Comparison of ENCODE assay signal across 10 cellular contexts in genomic region chr17:39638317-39638716, GRCh38. TPM values are rescaled to one million over a fixed set of nuclear protein-coding genes. Genes with fewer than 3 reads are reported as not detected.
A peak's percentile ranks its signal among the peaks of the same experiment; 100 is the strongest.
DNase-seq lines count a peak whose midpoint lies in the region; ATAC-seq, FAIRE-seq and TF ChIP-seq lines count a peak whose summit lies in the region.
"Had no signal": no experiment of that assay in that cellular context is flagged by ENCODE, and none has a peak within 500 bp of the region (broad histone marks: within the 10 kb centered on the region; RNA-seq: fewer than 3 reads in every experiment).

No MANE protein-coding gene starts in this region.

- no peaks in the 10 kb centered on the region for H3K9me1 ChIP-seq in endothelial cell of umbilical vein (replicated peaks; ENCODE audit: control insufficient read depth, extremely low read depth, insufficient read depth, low read length)

- H3K27ac ChIP-seq in OCI-LY7 (ENCODE audit: low read depth, low read length, poor library complexity, severe bottlenecking) (peak overlapping the region; percentile 53), endothelial cell of umbilical vein (ENCODE audit: insufficient read depth, low read depth, low read length) (no peak overlapping the region), psoas muscle (peak overlapping the region; percentile 97), testis (no peak overlapping the region)

- DNase-seq in OCI-LY7 (ENCODE audit: low spot score) = no peak
- no peak for DNase-seq in endothelial cell of umbilical vein (ENCODE audit: low read depth, low spot score)
- DNase-seq in psoas muscle = no peak
- no peak for DNase-seq in testis
- no peak for DNase-seq in RKO (ENCODE audit: low spot score)
- DNase-seq in CD1c-positive myeloid dendritic cell (ENCODE audit: extremely low spot score) = no peak
- DNase-seq: activated effector memory CD4-positive, alpha-beta T cell treated with Interleukin-2 at 50 U/mL for 16 hours; NCI-H526 treated with DMSO at 0.1 percent for 48 hours had no signal

- H3K4me3 ChIP-seq in GM08714 (ENCODE audit: low read length) (peak overlapping the region; percentile 90; the same call in 1 of the 2 replicates), OCI-LY7 (ENCODE audit: low read depth, low read length, poor library complexity, severe bottlenecking) (peak overlapping the region; percentile 77), endothelial cell of umbilical vein (replicated peaks in 1 of 3; ENCODE audit: insufficient read depth in 1 of 3, low read depth in 1 of 3, low read length in 3 of 3) (peak overlapping the region in 1 of 3 experiments; percentile 91), psoas muscle (peak overlapping the region; percentile 96), testis (no peak overlapping the region)

- H3K9me2 ChIP-seq in OCI-LY7 (ENCODE audit: insufficient read depth, low read length) = no peaks in the 10 kb centered on the region

- H3K36me3 ChIP-seq in OCI-LY7 (ENCODE audit: insufficient read depth, low read length) (no peaks in the 10 kb centered on the region), endothelial cell of umbilical vein (ENCODE audit: control insufficient read depth in 2 of 2, extremely low read depth in 1 of 2, insufficient read depth in 2 of 2, low read length in 2 of 2) (no peaks in the 10 kb centered on the region), psoas muscle (ENCODE audit: insufficient read depth in 1 of 2, low read depth in 1 of 2) (no peaks in the 10 kb centered on the region), testis (ENCODE audit: low read depth, missing control alignments) (no peaks in the 10 kb centered on the region)

- ATAC-seq in psoas muscle (no peak), HG02885 (IDR thresholded peaks at IDR 0.05; ENCODE audit: poor library complexity, unreplicated experiment) (no peak)

- POLR2A ChIA-PET in OCI-LY7 (lab: Charles Lee) (interaction anchor here (0.8 to 1.3 kb wide), 3 partner anchors 10 to 92 kb away, joined by 3 to 6 read pairs (median 4); partner anchors contain the start of gene PGAP3), endothelial cell of umbilical vein (lab: Charles Lee) (no interaction called here)

- intact Hi-C loops in OCI-LY7 (cut with micrococcal nuclease; ENCODE audit: unreplicated experiment) (no loop called here), endothelial cell of umbilical vein (cut with micrococcal nuclease) (loop anchor here (5.0 kb wide), 1 partner anchor 114 kb away; no protein-coding TSS in a partner anchor), psoas muscle (cut with DNase I) (loop anchor here (2.0 to 5.0 kb wide), 2 partner anchors 20 to 34 kb away; no protein-coding TSS in a partner anchor), testis (cut with DNase I; ENCODE audit: low total_unique reads) (no loop called here)

- H2AFZ ChIP-seq in OCI-LY7 (ENCODE audit: low read length) (no peak overlapping the region), endothelial cell of umbilical vein (ENCODE audit: low read depth, low read length) (no peak overlapping the region)

- dilution Hi-C loops in endothelial cell of umbilical vein (cut with MboI; ENCODE audit: extremely low pct_ligation_motif_present, low sequenced_read_pairs) = loop anchor here (10.0 kb wide), 1 partner anchor 106 kb away; no protein-coding TSS in a partner anchor

- H3K4me2 ChIP-seq in OCI-LY7 (ENCODE audit: low read length) (peak overlapping the region; percentile 95), endothelial cell of umbilical vein (ENCODE audit: insufficient read depth, low read length) (peak overlapping the region; percentile 81)

- FAIRE-seq in endothelial cell of umbilical vein (lab: Jason Lieb, UNC) = no peak

- BruUV-seq in OCI-LY7 (replicated peaks; lab: Mats Ljungman, UMichigan) = no TSS peak
- BruUV-seq in endothelial cell of umbilical vein (replicated peaks; lab: Mats Ljungman, UMichigan) = no TSS peak

- 88 to 95% (median 89%) methylated on average over 7 of the region's 7 CpGs for WGBS in psoas muscle, 3 donors
- 44 to 51% methylated on average over 7 of the region's 7 CpGs for WGBS in testis, 2 donors

- CTCF ChIA-PET in OCI-LY7 (lab: Charles Lee; ENCODE audit: unreplicated experiment) (interaction anchor here (0.5 to 1.3 kb wide), 2 partner anchors 16 to 92 kb away, joined by 5 to 10 read pairs; no protein-coding TSS in a partner anchor), endothelial cell of umbilical vein (lab: Charles Lee) (interaction anchor here (1.0 to 2.0 kb wide), 9 partner anchors 10 to 34 kb away, joined by 3 to 19 read pairs (median 5); partner anchors contain the start of gene PNMT)

- peaks cover 8% of the 10 kb centered on the region; the same call in 1 of the 2 replicates for H4K20me1 ChIP-seq in OCI-LY7 (ENCODE audit: insufficient read depth, low read length)
- H4K20me1 ChIP-seq in endothelial cell of umbilical vein (replicated peaks; ENCODE audit: control insufficient read depth, extremely low read depth, insufficient read depth, low read length) = no peaks in the 10 kb centered on the region

- TF ChIP-seq CTCF in OCI-LY7 (conservative IDR thresholded peaks at IDR 0.05; ENCODE audit: low read length) (no peak), endothelial cell of umbilical vein (IDR thresholded peaks at IDR 0.05; ENCODE audit: extremely low read depth in 1 of 2, insufficient read depth in 1 of 2, low read depth in 1 of 2, low read length in 2 of 2) (no peak), psoas muscle (IDR thresholded peaks at IDR 0.05) (no peak), testis (IDR thresholded peaks at IDR 0.05) (no peak)

- H3K9me3 ChIP-seq in OCI-LY7 (ENCODE audit: low read length) (no peaks in the 10 kb centered on the region), endothelial cell of umbilical vein (replicated peaks; ENCODE audit: control insufficient read depth, insufficient read depth, low read length) (no peaks in the 10 kb centered on the region), psoas muscle (no peaks in the 10 kb centered on the region), testis (no peaks in the 10 kb centered on the region)

- H3K27me3 ChIP-seq in endothelial cell of umbilical vein (ENCODE audit: control insufficient read depth in 2 of 2, insufficient read depth in 2 of 2, low read length in 2 of 2) (no peaks in the 10 kb centered on the region), psoas muscle (ENCODE audit: insufficient read depth in 3 of 3, low read length in 2 of 3) (no peaks in the 10 kb centered on the region), testis (no peaks in the 10 kb centered on the region)

- peaks cover 20% of the 10 kb centered on the region for H3K79me2 ChIP-seq in OCI-LY7 (ENCODE audit: insufficient read depth, low read depth, low read length)
- peaks cover 19% of the 10 kb centered on the region for H3K79me2 ChIP-seq in endothelial cell of umbilical vein (ENCODE audit: control insufficient read depth, insufficient read depth, low read length)

- TF ChIP-seq POLR2A in endothelial cell of umbilical vein (IDR thresholded peaks at IDR 0.05; ENCODE audit: low read depth, low read length) (no peak), testis (IDR thresholded peaks at IDR 0.05) (no peak)

- no peak overlapping the region for H3K9ac ChIP-seq in endothelial cell of umbilical vein (replicated peaks; ENCODE audit: extremely low read depth, insufficient read depth, low read length)

- H3K4me1 ChIP-seq in OCI-LY7 (ENCODE audit: insufficient read depth, low read length, poor library complexity, severe bottlenecking) = peaks cover 31% of the 10 kb centered on the region
- peaks cover 19% of the 10 kb centered on the region for H3K4me1 ChIP-seq in endothelial cell of umbilical vein (ENCODE audit: control insufficient read depth, extremely low read depth, insufficient read depth, low read length)
- peaks cover 52% of the 10 kb centered on the region for H3K4me1 ChIP-seq in psoas muscle
- peaks cover 66% of the 10 kb centered on the region for H3K4me1 ChIP-seq in testis

RNA-seq across cellular contexts. Expression of gene STARD3, which starts 1.4 kb away (rescaled TPM):
- 33.7 and 36.5 TPM in 2 replicates for total RNA-seq in OCI-LY7 (2014; rRNA removed; shearing (Covaris generic))
- total RNA-seq in OCI-LY7 (2022) (54.2 and 62.1 TPM in 2 replicates), endothelial cell of umbilical vein (48.9 and 51.0 TPM in 2 replicates), psoas muscle (10 to 100 TPM; 22.5 to 32.6 (median 26.1) TPM), testis (100 to 1,000 TPM; 265 to 352 TPM)
- polyA plus RNA-seq in endothelial cell of umbilical vein (75.7 and 102 TPM in 2 replicates), psoas muscle (10 to 100 TPM; 33.0 to 62.8 (median 47.9) TPM), testis (ENCODE audit: insufficient read depth, low read depth, low replicate concordance) (102 TPM)
- 59.8 and 64.7 TPM in 2 replicates for polyA plus RNA-seq in endothelial cell of umbilical vein (2011; cell fraction: cytosol; rRNA removed)
- 197 and 251 TPM in 2 replicates for polyA plus RNA-seq in endothelial cell of umbilical vein (2011; cell fraction: nucleus; rRNA removed)
- 42.1 and 55.4 TPM in 2 replicates for polyA plus RNA-seq in endothelial cell of umbilical vein (2012)
- 77.4 and 91.7 TPM in 2 replicates for polyA minus RNA-seq in endothelial cell of umbilical vein
- 25.9 TPM for polyA minus RNA-seq in endothelial cell of umbilical vein (2011; cell fraction: cytosol; rRNA and poly(A)+ RNA removed)
- polyA minus RNA-seq in endothelial cell of umbilical vein (2011; cell fraction: nucleus; rRNA and poly(A)+ RNA removed) = 40.4 and 56.2 TPM in 2 replicates

RNA-seq across cellular contexts. Expression of gene PPP1R1B, which starts 11.6 kb away (rescaled TPM):
- total RNA-seq in OCI-LY7 (2014; rRNA removed; shearing (Covaris generic)) = not detected in 2 replicates
- total RNA-seq in OCI-LY7 (2022) = not detected in 2 replicates
- total RNA-seq in endothelial cell of umbilical vein = not detected in 2 replicates
- not detected in 2 replicates for polyA plus RNA-seq in endothelial cell of umbilical vein
- not detected in 2 replicates for polyA plus RNA-seq in endothelial cell of umbilical vein (2011; cell fraction: cytosol; rRNA removed)
- not detected in 2 replicates for polyA plus RNA-seq in endothelial cell of umbilical vein (2011; cell fraction: nucleus; rRNA removed)
- polyA plus RNA-seq in endothelial cell of umbilical vein (2012) = not detected in 2 replicates
- polyA minus RNA-seq in endothelial cell of umbilical vein = not detected in 2 replicates
- not detected for polyA minus RNA-seq in endothelial cell of umbilical vein (2011; cell fraction: cytosol; rRNA and poly(A)+ RNA removed)
- not detected in 2 replicates for polyA minus RNA-seq in endothelial cell of umbilical vein (2011; cell fraction: nucleus; rRNA and poly(A)+ RNA removed)
- total RNA-seq in psoas muscle = under 1 TPM in 3 of 4 donors, not detected in 1; 0.21 to 0.42 (median 0.23) TPM
- 1 to 10 TPM in 1 of 3 donors, under 1 TPM in 2; 0.10 to 1.6 (median 0.35) TPM for polyA plus RNA-seq in psoas muscle
- 10 to 100 TPM; 22.4 to 24.3 TPM for total RNA-seq in testis
- polyA plus RNA-seq in testis (ENCODE audit: insufficient read depth, low read depth, low replicate concordance) = 63.1 TPM

RNA-seq across cellular contexts. Expression of gene TCAP, which starts 26.8 kb away (rescaled TPM):
- 1.5 and 9.4 TPM in 2 replicates for total RNA-seq in OCI-LY7 (2014; rRNA removed; shearing (Covaris generic))
- total RNA-seq in OCI-LY7 (2022) (2.7 TPM in 2 replicates), endothelial cell of umbilical vein (0.78 and 0.93 TPM in 2 replicates), psoas muscle (1,000 to 10,000 TPM; 3,389 to 5,818 (median 3,842) TPM), testis (1 to 10 TPM; 3.0 to 6.0 TPM)
- polyA plus RNA-seq in endothelial cell of umbilical vein (0.46 and 0.51 TPM in 2 replicates), psoas muscle (1,000 to 10,000 TPM; 2,116 to 7,047 (median 2,671) TPM), testis (ENCODE audit: insufficient read depth, low read depth, low replicate concordance) (49.8 TPM)
- polyA plus RNA-seq in endothelial cell of umbilical vein (2011; cell fraction: cytosol; rRNA removed) = 0.18 TPM in 1 of 2 replicates, not detected in the other
- polyA plus RNA-seq in endothelial cell of umbilical vein (2011; cell fraction: nucleus; rRNA removed) = 2.8 and 5.0 TPM in 2 replicates
- 0.29 and 1.3 TPM in 2 replicates for polyA plus RNA-seq in endothelial cell of umbilical vein (2012)
- 0.45 and 1.3 TPM in 2 replicates for polyA minus RNA-seq in endothelial cell of umbilical vein
- polyA minus RNA-seq in endothelial cell of umbilical vein (2011; cell fraction: cytosol; rRNA and poly(A)+ RNA removed) = 1.0 TPM
- polyA minus RNA-seq in endothelial cell of umbilical vein (2011; cell fraction: nucleus; rRNA and poly(A)+ RNA removed) = 1.1 and 1.8 TPM in 2 replicates

RNA-seq across cellular contexts. Expression of gene PNMT, which starts 29.9 kb away (rescaled TPM):
- not detected in 2 replicates for total RNA-seq in OCI-LY7 (2014; rRNA removed; shearing (Covaris generic))
- total RNA-seq in OCI-LY7 (2022) (not detected in 2 replicates), endothelial cell of umbilical vein (not detected in 2 replicates), psoas muscle (10 to 100 TPM in 2 of 4 donors, 1 to 10 TPM in 2; 5.9 to 15.3 (median 11.8) TPM), testis (1 to 10 TPM; 2.6 to 2.7 TPM)
- polyA plus RNA-seq in endothelial cell of umbilical vein (0.11 and 0.35 TPM in 2 replicates), psoas muscle (10 to 100 TPM in 1 of 3 donors, 1 to 10 TPM in 2; 6.0 to 13.0 (median 6.8) TPM), testis (ENCODE audit: insufficient read depth, low read depth, low replicate concordance) (2.9 TPM)
- polyA plus RNA-seq in endothelial cell of umbilical vein (2011; cell fraction: cytosol; rRNA removed) = not detected in 2 replicates
- 0.13 and 0.22 TPM in 2 replicates for polyA plus RNA-seq in endothelial cell of umbilical vein (2011; cell fraction: nucleus; rRNA removed)
- polyA plus RNA-seq in endothelial cell of umbilical vein (2012) = not detected in 2 replicates
- not detected in 2 replicates for polyA minus RNA-seq in endothelial cell of umbilical vein
- not detected for polyA minus RNA-seq in endothelial cell of umbilical vein (2011; cell fraction: cytosol; rRNA and poly(A)+ RNA removed)
- polyA minus RNA-seq in endothelial cell of umbilical vein (2011; cell fraction: nucleus; rRNA and poly(A)+ RNA removed) = not detected in 2 replicates

RNA-seq across cellular contexts. Expression of gene NEUROD2, which starts 30.6 kb away (rescaled TPM):
- not detected in 2 replicates for total RNA-seq in OCI-LY7 (2014; rRNA removed; shearing (Covaris generic))
- total RNA-seq in OCI-LY7 (2022) (not detected in 2 replicates), endothelial cell of umbilical vein (not detected in 2 replicates), psoas muscle (not detected), testis (under 1 TPM in 1 of 2 donors, not detected in 1; 0.19 TPM)
- polyA plus RNA-seq in endothelial cell of umbilical vein (not detected in 2 replicates), psoas muscle (under 1 TPM in 1 of 3 donors, not detected in 2; 0.01 TPM), testis (ENCODE audit: insufficient read depth, low read depth, low replicate concordance) (not detected)
- not detected in 2 replicates for polyA plus RNA-seq in endothelial cell of umbilical vein (2011; cell fraction: cytosol; rRNA removed)
- not detected in 2 replicates for polyA plus RNA-seq in endothelial cell of umbilical vein (2011; cell fraction: nucleus; rRNA removed)
- polyA plus RNA-seq in endothelial cell of umbilical vein (2012) = not detected in 2 replicates
- polyA minus RNA-seq in endothelial cell of umbilical vein = not detected in 2 replicates
- not detected for polyA minus RNA-seq in endothelial cell of umbilical vein (2011; cell fraction: cytosol; rRNA and poly(A)+ RNA removed)
- polyA minus RNA-seq in endothelial cell of umbilical vein (2011; cell fraction: nucleus; rRNA and poly(A)+ RNA removed) = not detected in 2 replicates

Comparison
In these comparisons a context has a peak if more than half of its experiments do, and no peak if none do; other contexts are left out.
1. H3K4me3 ChIP-seq: peak in GM08714 (single experiment), OCI-LY7 (single experiment) and psoas muscle (single experiment); none in testis (0 of 2).
2. H3K27ac ChIP-seq: peak in OCI-LY7 (single experiment) and psoas muscle (single experiment); none in endothelial cell of umbilical vein (single experiment) and testis (0 of 2).
3. RNA of gene PPP1R1B, which starts 11.6 kb away (total RNA-seq): 22.4 to 24.3 TPM in testis; 0.21 to 0.42 TPM in psoas muscle, not detected in OCI-LY7 and not detected in endothelial cell of umbilical vein; every median in the first group is over 10 times any median in the second.
4. RNA of gene TCAP, which starts 26.8 kb away (total RNA-seq): 3,389 to 5,818 TPM in psoas muscle; 3.0 to 6.0 TPM in testis, 1.5 to 9.4 TPM in OCI-LY7 and 0.78 to 0.93 TPM in endothelial cell of umbilical vein; every median in the first group is over 100 times any median in the second.
5. intact Hi-C loops: an anchor here in endothelial cell of umbilical vein (5.0 kb wide) and psoas muscle (2.0 to 5.0 kb wide); none called in OCI-LY7 and testis.